In genomic region chr19:36378625-36379509, GRCh38 we compare ENCODE assay signal across 8 cellular contexts. TPM values are rescaled to one million over a fixed set of nuclear protein-coding genes. Genes with fewer than 3 reads are reported as not detected.
DNase-seq lines count a peak whose midpoint lies in the region; ATAC-seq lines count a peak whose summit lies in the region.

TSS of gene ZFP14 (minus strand) at chr19:36379201. CDS start at chr19:36367892, 11,309 bp downstream.

- H3K27me3 ChIP-seq in mucosa of stomach (ENCODE audit: control insufficient read depth, insufficient read depth, low read length) = no peaks in the 10 kb centered on the region

- H3K4me1 ChIP-seq in mucosa of stomach (ENCODE audit: control insufficient read depth, insufficient read depth, low read length) = peaks cover 14% of the 10 kb centered on the region

- peak within 1 kb of the TSS; percentile 92 for H3K4me3 Mint-ChIP-seq in activated T-cell treated with anti-CD3 and anti-CD28 coated beads, Interleukin-2, amount 50 U/mL, for 24 hours

- H3K36me3 Mint-ChIP-seq in activated T-cell treated with anti-CD3 and anti-CD28 coated beads, Interleukin-2, amount 50 U/mL, for 24 hours (ENCODE audit: low read depth) = peaks cover 48% of the 10 kb centered on the region

- DNase-seq in DMS 273 (lab: John Stamatoyannopoulos, UW; ENCODE audit: unreplicated experiment) = peak; percentile 98
- peak; percentile 96 for DNase-seq in HuH-7.5 (ENCODE audit: low spot score)
- DNase-seq in OCI-M2 (lab: John Stamatoyannopoulos, UW; ENCODE audit: unreplicated experiment) = peak; percentile 98
- peak; percentile 95 for DNase-seq in activated T-cell treated with anti-CD3 and anti-CD28 coated beads, Interleukin-2, amount 50 U/mL, for 24 hours
- peak; percentile 95 for DNase-seq in stimulated activated CD8-positive, alpha-beta memory T cell treated with anti-CD3 and anti-CD28 coated beads, Interleukin-4, amount 100 ng/mL, for 48 hours

- ATAC-seq in GM21526 (IDR thresholded peaks at IDR 0.05; ENCODE audit: low FRiP score, unreplicated experiment) = peak; percentile 96
- peak; percentile 99 for ATAC-seq in esophagus mucosa

- peak within 1 kb of the TSS; percentile 88 for H3K4me3 ChIP-seq in mucosa of stomach (ENCODE audit: low read length)

- H3K27me3 Mint-ChIP-seq in activated T-cell treated with anti-CD3 and anti-CD28 coated beads, Interleukin-2, amount 50 U/mL, for 24 hours = no peaks in the 10 kb centered on the region

- H3K4me1 Mint-ChIP-seq in activated T-cell treated with anti-CD3 and anti-CD28 coated beads, Interleukin-2, amount 50 U/mL, for 24 hours (ENCODE audit: low read depth) = peaks cover 30% of the 10 kb centered on the region

- peak within 1 kb of the TSS; percentile 95 for H3K27ac Mint-ChIP-seq in activated T-cell treated with anti-CD3 and anti-CD28 coated beads, Interleukin-2, amount 50 U/mL, for 24 hours

- H3K36me3 ChIP-seq in mucosa of stomach (ENCODE audit: control insufficient read depth, insufficient read depth, low read length) = no peaks in the 10 kb centered on the region

- no peaks in the 10 kb centered on the region for H3K9me3 ChIP-seq in mucosa of stomach (ENCODE audit: control insufficient read depth, low read length)

- H3K9me3 Mint-ChIP-seq in activated T-cell treated with anti-CD3 and anti-CD28 coated beads, Interleukin-2, amount 50 U/mL, for 24 hours = peaks cover 21% of the 10 kb centered on the region

- peak within 1 kb of the TSS; percentile 77 for H3K9ac ChIP-seq in mucosa of stomach (ENCODE audit: low read length)

RNA-seq across cellular contexts. Expression of gene ZFP14, which starts in this region (rescaled TPM):
- 1.2 TPM for total RNA-seq in esophagus mucosa

Comparison
In these comparisons a context has a peak if more than half of its experiments do, and no peak if none do; other contexts are left out.
1. Peak in every context shown above with its lines: DNase-seq, ATAC-seq and H3K4me3 ChIP-seq.